1 cellular context compared by ENCODE assay signal in the genomic region with DNA sequence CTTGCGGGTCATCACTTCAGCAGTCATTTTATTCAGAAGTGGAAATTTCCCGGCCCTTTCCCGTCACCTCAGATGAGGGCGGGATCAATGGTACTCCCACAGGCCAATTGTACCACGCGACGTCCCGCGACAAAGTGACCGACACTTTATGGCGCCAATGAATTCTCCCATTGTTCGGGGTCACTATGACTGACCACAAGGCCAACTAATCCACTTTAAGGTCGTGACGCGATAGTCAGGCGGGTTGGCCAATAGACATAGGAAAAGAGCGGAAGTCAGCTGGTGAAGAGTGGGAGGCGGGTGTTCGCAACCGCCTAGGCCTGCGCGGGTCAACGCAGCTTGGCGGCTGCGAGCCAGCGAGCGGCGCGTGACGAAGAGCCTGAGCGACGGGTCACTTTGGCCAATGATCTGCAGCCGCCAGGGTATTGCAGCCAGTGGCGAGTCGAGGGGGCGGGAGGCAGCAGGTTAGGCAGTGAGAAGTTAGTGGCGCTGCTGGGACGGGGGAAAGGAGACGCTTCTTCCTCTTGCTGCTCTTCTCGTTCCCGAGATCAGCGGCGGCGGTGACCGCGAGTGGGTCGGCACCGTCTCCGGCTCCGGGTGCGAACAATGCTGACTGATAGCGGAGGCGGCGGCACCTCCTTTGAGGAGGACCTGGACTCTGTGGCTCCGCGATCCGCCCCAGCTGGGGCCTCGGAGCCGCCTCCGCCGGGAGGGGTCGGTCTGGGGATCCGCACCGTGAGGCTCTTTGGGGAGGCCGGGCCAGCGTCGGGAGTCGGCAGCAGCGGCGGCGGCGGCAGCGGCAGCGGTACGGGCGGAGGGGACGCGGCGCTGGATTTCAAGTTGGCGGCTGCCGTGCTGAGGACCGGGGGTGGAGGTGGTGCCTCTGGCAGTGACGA.
A peak's percentile ranks its signal among the peaks of the same experiment; 100 is the strongest.
TF ChIP-seq lines count a peak whose summit lies in the region.

A gene with protein sequence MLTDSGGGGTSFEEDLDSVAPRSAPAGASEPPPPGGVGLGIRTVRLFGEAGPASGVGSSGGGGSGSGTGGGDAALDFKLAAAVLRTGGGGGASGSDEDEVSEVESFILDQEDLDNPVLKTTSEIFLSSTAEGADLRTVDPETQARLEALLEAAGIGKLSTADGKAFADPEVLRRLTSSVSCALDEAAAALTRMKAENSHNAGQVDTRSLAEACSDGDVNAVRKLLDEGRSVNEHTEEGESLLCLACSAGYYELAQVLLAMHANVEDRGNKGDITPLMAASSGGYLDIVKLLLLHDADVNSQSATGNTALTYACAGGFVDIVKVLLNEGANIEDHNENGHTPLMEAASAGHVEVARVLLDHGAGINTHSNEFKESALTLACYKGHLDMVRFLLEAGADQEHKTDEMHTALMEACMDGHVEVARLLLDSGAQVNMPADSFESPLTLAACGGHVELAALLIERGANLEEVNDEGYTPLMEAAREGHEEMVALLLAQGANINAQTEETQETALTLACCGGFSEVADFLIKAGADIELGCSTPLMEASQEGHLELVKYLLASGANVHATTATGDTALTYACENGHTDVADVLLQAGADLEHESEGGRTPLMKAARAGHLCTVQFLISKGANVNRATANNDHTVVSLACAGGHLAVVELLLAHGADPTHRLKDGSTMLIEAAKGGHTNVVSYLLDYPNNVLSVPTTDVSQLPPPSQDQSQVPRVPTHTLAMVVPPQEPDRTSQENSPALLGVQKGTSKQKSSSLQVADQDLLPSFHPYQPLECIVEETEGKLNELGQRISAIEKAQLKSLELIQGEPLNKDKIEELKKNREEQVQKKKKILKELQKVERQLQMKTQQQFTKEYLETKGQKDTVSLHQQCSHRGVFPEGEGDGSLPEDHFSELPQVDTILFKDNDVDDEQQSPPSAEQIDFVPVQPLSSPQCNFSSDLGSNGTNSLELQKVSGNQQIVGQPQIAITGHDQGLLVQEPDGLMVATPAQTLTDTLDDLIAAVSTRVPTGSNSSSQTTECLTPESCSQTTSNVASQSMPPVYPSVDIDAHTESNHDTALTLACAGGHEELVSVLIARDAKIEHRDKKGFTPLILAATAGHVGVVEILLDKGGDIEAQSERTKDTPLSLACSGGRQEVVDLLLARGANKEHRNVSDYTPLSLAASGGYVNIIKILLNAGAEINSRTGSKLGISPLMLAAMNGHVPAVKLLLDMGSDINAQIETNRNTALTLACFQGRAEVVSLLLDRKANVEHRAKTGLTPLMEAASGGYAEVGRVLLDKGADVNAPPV (N-terminal part only) (plus strand): TSS at position 472 of the 896 bp plus-strand sequence. CDS start 135 bp downstream, at position 607.

TF ChIP-seq in GM23338, 12 proteins besides CTCF, POLR2A, EP300 and RAD21:
- peak; percentile 95 for TF ChIP-seq CREB1 (CRISPR knock-in tag; IDR thresholded peaks at IDR 0.05; ENCODE audit: low read depth)
- TF ChIP-seq, protein P1, sequence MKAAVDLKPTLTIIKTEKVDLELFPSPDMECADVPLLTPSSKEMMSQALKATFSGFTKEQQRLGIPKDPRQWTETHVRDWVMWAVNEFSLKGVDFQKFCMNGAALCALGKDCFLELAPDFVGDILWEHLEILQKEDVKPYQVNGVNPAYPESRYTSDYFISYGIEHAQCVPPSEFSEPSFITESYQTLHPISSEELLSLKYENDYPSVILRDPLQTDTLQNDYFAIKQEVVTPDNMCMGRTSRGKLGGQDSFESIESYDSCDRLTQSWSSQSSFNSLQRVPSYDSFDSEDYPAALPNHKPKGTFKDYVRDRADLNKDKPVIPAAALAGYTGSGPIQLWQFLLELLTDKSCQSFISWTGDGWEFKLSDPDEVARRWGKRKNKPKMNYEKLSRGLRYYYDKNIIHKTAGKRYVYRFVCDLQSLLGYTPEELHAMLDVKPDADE (IDR thresholded peaks at IDR 0.05) = peak; percentile 56
- TF ChIP-seq STAT1 (IDR thresholded peaks at IDR 0.05; ENCODE audit: unreplicated experiment) = no peak
- peak; percentile 87 for TF ChIP-seq POLR2AphosphoS5 (IDR thresholded peaks at IDR 0.05; ENCODE audit: low read depth)
- TF ChIP-seq, protein P2, sequence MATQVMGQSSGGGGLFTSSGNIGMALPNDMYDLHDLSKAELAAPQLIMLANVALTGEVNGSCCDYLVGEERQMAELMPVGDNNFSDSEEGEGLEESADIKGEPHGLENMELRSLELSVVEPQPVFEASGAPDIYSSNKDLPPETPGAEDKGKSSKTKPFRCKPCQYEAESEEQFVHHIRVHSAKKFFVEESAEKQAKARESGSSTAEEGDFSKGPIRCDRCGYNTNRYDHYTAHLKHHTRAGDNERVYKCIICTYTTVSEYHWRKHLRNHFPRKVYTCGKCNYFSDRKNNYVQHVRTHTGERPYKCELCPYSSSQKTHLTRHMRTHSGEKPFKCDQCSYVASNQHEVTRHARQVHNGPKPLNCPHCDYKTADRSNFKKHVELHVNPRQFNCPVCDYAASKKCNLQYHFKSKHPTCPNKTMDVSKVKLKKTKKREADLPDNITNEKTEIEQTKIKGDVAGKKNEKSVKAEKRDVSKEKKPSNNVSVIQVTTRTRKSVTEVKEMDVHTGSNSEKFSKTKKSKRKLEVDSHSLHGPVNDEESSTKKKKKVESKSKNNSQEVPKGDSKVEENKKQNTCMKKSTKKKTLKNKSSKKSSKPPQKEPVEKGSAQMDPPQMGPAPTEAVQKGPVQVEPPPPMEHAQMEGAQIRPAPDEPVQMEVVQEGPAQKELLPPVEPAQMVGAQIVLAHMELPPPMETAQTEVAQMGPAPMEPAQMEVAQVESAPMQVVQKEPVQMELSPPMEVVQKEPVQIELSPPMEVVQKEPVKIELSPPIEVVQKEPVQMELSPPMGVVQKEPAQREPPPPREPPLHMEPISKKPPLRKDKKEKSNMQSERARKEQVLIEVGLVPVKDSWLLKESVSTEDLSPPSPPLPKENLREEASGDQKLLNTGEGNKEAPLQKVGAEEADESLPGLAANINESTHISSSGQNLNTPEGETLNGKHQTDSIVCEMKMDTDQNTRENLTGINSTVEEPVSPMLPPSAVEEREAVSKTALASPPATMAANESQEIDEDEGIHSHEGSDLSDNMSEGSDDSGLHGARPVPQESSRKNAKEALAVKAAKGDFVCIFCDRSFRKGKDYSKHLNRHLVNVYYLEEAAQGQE (IDR thresholded peaks at IDR 0.05; ENCODE audit: unreplicated experiment) = peak; percentile 4
